Comparison of ENCODE assay signal across 6 cellular contexts in the genomic region with DNA sequence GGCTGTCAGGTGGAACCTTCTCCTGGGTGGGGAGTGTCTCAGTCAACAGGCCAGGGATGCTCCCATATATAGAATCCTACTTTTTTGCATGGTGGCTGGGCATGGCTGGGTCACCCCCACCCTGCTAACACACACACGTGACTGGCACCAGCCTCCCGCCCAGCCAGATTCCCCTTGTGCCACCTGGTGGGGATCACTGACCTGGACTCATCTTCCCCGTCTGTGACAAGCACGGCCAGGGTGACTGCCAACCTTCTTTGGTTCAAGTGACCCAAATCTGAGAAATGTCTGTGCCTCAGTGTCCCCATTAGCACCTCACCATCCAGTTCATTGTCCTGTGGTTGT. TPM values are rescaled to one million over a fixed set of nuclear protein-coding genes. Genes with fewer than 3 reads are reported as not detected.
A peak's percentile ranks its signal among the peaks of the same experiment; 100 is the strongest.
DNase-seq lines count a peak whose midpoint lies in the region; ATAC-seq and TF ChIP-seq lines count a peak whose summit lies in the region.

No MANE protein-coding gene starts in this region.

- peaks cover 40% of the 10 kb centered on the region for H3K4me1 Mint-ChIP-seq in activated T-cell treated with anti-CD3 and anti-CD28 coated beads, Interleukin-2, amount 50 U/mL, for 4 hours (ENCODE audit: low read depth)
- peaks cover 49% of the 10 kb centered on the region for H3K4me1 Mint-ChIP-seq in dendritic cell treated with granulocyte-macrophage colony-stimulating factor and Interleukin-4, amounts not matched to agents 40 ng/mL and 50 ng/mL, for 4 days (ENCODE audit: low read depth)

- WGBS in psoas muscle, 3 donors: 6 to 12% (median 9%) methylated on average over 4 of the region's 4 CpGs

- H3K27ac ChIP-seq in psoas muscle: peak overlapping the region; percentile 59

- intact Hi-C loops in dendritic cell treated with granulocyte-macrophage colony-stimulating factor and Interleukin-4, amounts not matched to agents 40 ng/mL and 50 ng/mL, for 4 days (cut with micrococcal nuclease): loop anchor here (5.0 kb wide), 1 partner anchor 38 kb away; no protein-coding TSS in a partner anchor
- intact Hi-C loops in psoas muscle (cut with DNase I): no loop called here

- no peaks in the 10 kb centered on the region for H3K9me3 ChIP-seq in psoas muscle

- H3K36me3 Mint-ChIP-seq in activated T-cell treated with anti-CD3 and anti-CD28 coated beads, Interleukin-2, amount 50 U/mL, for 4 hours (ENCODE audit: insufficient read depth): no peaks in the 10 kb centered on the region
- peaks cover 22% of the 10 kb centered on the region for H3K36me3 Mint-ChIP-seq in dendritic cell treated with granulocyte-macrophage colony-stimulating factor and Interleukin-4, amounts not matched to agents 40 ng/mL and 50 ng/mL, for 4 days (ENCODE audit: low read depth)

- H3K4me3 ChIP-seq in psoas muscle: peak overlapping the region; percentile 91

- H3K4me1 ChIP-seq in psoas muscle: peaks cover 14% of the 10 kb centered on the region

- no peaks in the 10 kb centered on the region for H3K27me3 ChIP-seq in psoas muscle (ENCODE audit: insufficient read depth in 3 of 3, low read length in 2 of 3)

- peak overlapping the region; percentile 81 for H3K4me3 Mint-ChIP-seq in activated T-cell treated with anti-CD3 and anti-CD28 coated beads, Interleukin-2, amount 50 U/mL, for 4 hours
- H3K4me3 Mint-ChIP-seq in dendritic cell treated with granulocyte-macrophage colony-stimulating factor and Interleukin-4, amounts not matched to agents 40 ng/mL and 50 ng/mL, for 4 days: peak overlapping the region; percentile 75

- H3K9me3 Mint-ChIP-seq in activated T-cell treated with anti-CD3 and anti-CD28 coated beads, Interleukin-2, amount 50 U/mL, for 4 hours: no peaks in the 10 kb centered on the region
- H3K9me3 Mint-ChIP-seq in dendritic cell treated with granulocyte-macrophage colony-stimulating factor and Interleukin-4, amounts not matched to agents 40 ng/mL and 50 ng/mL, for 4 days: no peaks in the 10 kb centered on the region

- peaks cover 0 to 6% of the 10 kb centered on the region in 2 donors for H3K36me3 ChIP-seq in psoas muscle (ENCODE audit: insufficient read depth in 1 of 2, low read depth in 1 of 2)

- H3K27me3 Mint-ChIP-seq in activated T-cell treated with anti-CD3 and anti-CD28 coated beads, Interleukin-2, amount 50 U/mL, for 4 hours (ENCODE audit: low read depth): no peaks in the 10 kb centered on the region
- H3K27me3 Mint-ChIP-seq in dendritic cell treated with granulocyte-macrophage colony-stimulating factor and Interleukin-4, amounts not matched to agents 40 ng/mL and 50 ng/mL, for 4 days: peaks cover 23% of the 10 kb centered on the region

- peak overlapping the region; percentile 28 for H3K27ac Mint-ChIP-seq in dendritic cell treated with granulocyte-macrophage colony-stimulating factor and Interleukin-4, amounts not matched to agents 40 ng/mL and 50 ng/mL, for 4 days

- ATAC-seq in activated T-cell treated with anti-CD3 and anti-CD28 coated beads, Interleukin-2, amount 50 U/mL, for 4 hours: peak in 1 of 2 donors; percentile 4
- ATAC-seq in psoas muscle (peak; percentile 41 to 59 (median 52)), HG03342 (IDR thresholded peaks at IDR 0.05; ENCODE audit: unreplicated experiment) (no peak)

- TF ChIP-seq CTCF in psoas muscle (IDR thresholded peaks at IDR 0.05): no peak

- DNase-seq in activated T-cell treated with anti-CD3 and anti-CD28 coated beads, Interleukin-2, amount 50 U/mL, for 4 hours: no peak
- no peak for DNase-seq in activated T-cell treated with anti-CD3 and anti-CD28 coated beads for 4 hours
- no peak for DNase-seq in psoas muscle
- DNase-seq in NCI-H187 treated with DMSO at 0.1 percent for 48 hours (lab: John Stamatoyannopoulos, UW): no peak

RNA-seq across cellular contexts. Expression of a gene that starts 1.0 kb away (rescaled TPM):
- 100 to 1,000 TPM; 171 to 213 (median 197) TPM for total RNA-seq in activated T-cell treated with anti-CD3 and anti-CD28 coated beads, Interleukin-2, amount 50 U/mL, for 4 hours
- total RNA-seq in psoas muscle: 100 to 1,000 TPM in 2 of 4 donors, 10 to 100 TPM in 2; 61.1 to 136 (median 102) TPM
- 10 to 100 TPM; 40.7 to 69.2 (median 62.9) TPM for polyA plus RNA-seq in psoas muscle

RNA-seq across cellular contexts. Expression of a gene that starts 15.0 kb away (rescaled TPM):
- 100 to 1,000 TPM; 538 to 557 (median 548) TPM for total RNA-seq in activated T-cell treated with anti-CD3 and anti-CD28 coated beads, Interleukin-2, amount 50 U/mL, for 4 hours
- 10 to 100 TPM; 14.8 to 32.4 (median 26.6) TPM for total RNA-seq in psoas muscle
- 10 to 100 TPM; 38.7 to 93.0 (median 45.3) TPM for polyA plus RNA-seq in psoas muscle

RNA-seq across cellular contexts. Expression of a gene that starts 41.0 kb away (rescaled TPM):
- under 1 TPM in 1 of 3 donors, not detected in 2; 0.19 TPM for total RNA-seq in activated T-cell treated with anti-CD3 and anti-CD28 coated beads, Interleukin-2, amount 50 U/mL, for 4 hours
- total RNA-seq in psoas muscle: under 1 TPM in 2 of 4 donors, not detected in 2; 0.15 to 0.25 TPM
- under 1 TPM; 0.05 to 0.10 (median 0.08) TPM for polyA plus RNA-seq in psoas muscle

RNA-seq across cellular contexts. Expression of a gene that starts 52.9 kb away (rescaled TPM):
- 100 to 1,000 TPM; 217 to 280 (median 218) TPM for total RNA-seq in activated T-cell treated with anti-CD3 and anti-CD28 coated beads, Interleukin-2, amount 50 U/mL, for 4 hours
- total RNA-seq in psoas muscle: 10 to 100 TPM; 20.8 to 57.6 (median 40.1) TPM
- polyA plus RNA-seq in psoas muscle: 10 to 100 TPM; 15.6 to 40.2 (median 28.5) TPM

Comparison
In these comparisons a context has a peak if more than half of its experiments do, and no peak if none do; other contexts are left out.
1. RNA of a gene that starts 15.0 kb away (total RNA-seq): 538 to 557 TPM in activated T-cell treated with anti-CD3 and anti-CD28 coated beads, Interleukin-2, amount 50 U/mL, for 4 hours; 14.8 to 32.4 TPM in psoas muscle; every median in the first group is over 10 times any median in the second.